In genomic region chr12:106840217-106840616, GRCh38 we compare ENCODE assay signal across 10 cellular contexts.
A peak's percentile ranks its signal among the peaks of the same experiment; 100 is the strongest.
DNase-seq lines count a peak whose midpoint lies in the region; ATAC-seq and TF ChIP-seq lines count a peak whose summit lies in the region.
"Had no signal": no experiment of that assay in that cellular context is flagged by ENCODE, and none has a peak within 500 bp of the region (broad histone marks: within the 10 kb centered on the region; RNA-seq: fewer than 3 reads in every experiment).

No MANE protein-coding gene starts in this region.

- no peaks in the 10 kb centered on the region for H3K27me3 Mint-ChIP-seq in chondrocyte (ENCODE audit: low read depth)

- peaks cover 39% of the 10 kb centered on the region for H3K4me1 Mint-ChIP-seq in chondrocyte (ENCODE audit: low read depth)

- H3K9me3 Mint-ChIP-seq in chondrocyte (ENCODE audit: low read depth), result no peaks in the 10 kb centered on the region

- H3K36me3 Mint-ChIP-seq in chondrocyte (ENCODE audit: low read depth), result peaks cover 4% of the 10 kb centered on the region

- H3K27ac Mint-ChIP-seq in chondrocyte (ENCODE audit: unreplicated experiment), result peak overlapping the region; percentile 86

- ATAC-seq in GM21737 (IDR thresholded peaks at IDR 0.05; ENCODE audit: unreplicated experiment) (no peak), HG03135 (IDR thresholded peaks at IDR 0.05; ENCODE audit: unreplicated experiment) (no peak)

- H3K4me3 Mint-ChIP-seq in chondrocyte (ENCODE audit: unreplicated experiment), result no peak overlapping the region

- TF ChIP-seq CTCF in chondrocyte (IDR thresholded peaks at IDR 0.05), result no peak

- peak; percentile 90 for DNase-seq in COR-L47 (lab: John Stamatoyannopoulos, UW)
- DNase-seq in NCI-H146 treated with DMSO at 0.1 percent for 48 hours (lab: John Stamatoyannopoulos, UW; ENCODE audit: unreplicated experiment), result peak; percentile 86
- no peak for DNase-seq in chondrocyte (ENCODE audit: low spot score)
- peak; percentile 61 for DNase-seq in mucosa of gallbladder (ENCODE audit: low spot score)
- no peak for DNase-seq in activated T-cell treated with anti-CD3 and anti-CD28 coated beads for 4 hours
- no peak for DNase-seq in T-helper 9 cell
- DNase-seq: adrenal gland, Kasumi-1 had no signal

Comparison
In these comparisons a context has a peak if more than half of its experiments do, and no peak if none do; other contexts are left out.
1. DNase-seq: peak in COR-L47 (single experiment), NCI-H146 treated with DMSO at 0.1 percent for 48 hours (single experiment) and mucosa of gallbladder (single experiment); none in chondrocyte (single experiment), activated T-cell treated with anti-CD3 and anti-CD28 coated beads for 4 hours (single experiment) and T-helper 9 cell (single experiment).